In genomic region chr2:165835363-165835762, GRCh38 we compare ENCODE assay signal across 19 cellular contexts. TPM values are rescaled to one million over a fixed set of nuclear protein-coding genes. Genes with fewer than 3 reads are reported as not detected.
DNase-seq lines count a peak whose midpoint lies in the region; ATAC-seq and TF ChIP-seq lines count a peak whose summit lies in the region.
"Had no signal": no experiment of that assay in that cellular context is flagged by ENCODE, and none has a peak within 500 bp of the region (broad histone marks: within the 10 kb centered on the region; RNA-seq: fewer than 3 reads in every experiment).

No MANE protein-coding gene starts in this region.

- no peak overlapping the region for H3K27ac Mint-ChIP-seq in activated naive CD4-positive, alpha-beta T cell treated with anti-CD3 and anti-CD28 coated beads for 36 hours
- H3K27ac Mint-ChIP-seq: B cell; CD4-positive, alpha-beta T cell; CD8-positive, alpha-beta T cell had no signal

- H3K4me3 ChIP-seq in SK-N-SH (ENCODE audit: low read depth in 2 of 2, low read length in 1 of 2) = no peak overlapping the region
- no peak overlapping the region for H3K4me3 ChIP-seq in mucosa of descending colon
- H3K4me3 ChIP-seq: A549; BLaER1 treated with 17β-estradiol and CSF1 and Interleukin-3, amounts not matched to agents 10 nM and 100 nM had no signal

- DNase-seq in NCI-H1417 (lab: John Stamatoyannopoulos, UW) (peak in 2 of 3 experiments; percentile 15 to 51), NCI-H1417 treated with DMSO at 0.1 percent for 48 hours (lab: John Stamatoyannopoulos, UW) (no peak), SK-N-SH (no peak), mucosa of descending colon (peak in 1 of 3 donors; percentile 7)
- no peak for DNase-seq in activated naive CD4-positive, alpha-beta T cell treated with anti-CD3 and anti-CD28 coated beads for 36 hours
- DNase-seq: AML-193; Caco-2; Calu3; CD4-positive, alpha-beta T cell; CD8-positive, alpha-beta T cell; DMS79 treated with DMSO at 0.1 percent for 48 hours; GF-D8 had no signal

- no peaks in the 10 kb centered on the region for H4K20me1 ChIP-seq in SK-N-SH (ENCODE audit: insufficient read depth)
- H4K20me1 ChIP-seq: BLaER1 treated with 17β-estradiol and CSF1 and Interleukin-3, amounts not matched to agents 10 nM and 100 nM had no signal

- no peaks in the 10 kb centered on the region for H3K4me1 Mint-ChIP-seq in activated naive CD4-positive, alpha-beta T cell treated with anti-CD3 and anti-CD28 coated beads for 36 hours (ENCODE audit: low read depth)
- H3K4me1 Mint-ChIP-seq: B cell had no signal

- POLR2A ChIA-PET in SK-N-SH (lab: Yijun Ruan, JAX) = no interaction called here

- WGBS in SK-N-SH (ENCODE audit: low lambda C conversion rate) = 82% methylated on average over 2 of the region's 2 CpGs

- H3K4me1 ChIP-seq in SK-N-SH (ENCODE audit: control insufficient read depth in 1 of 2, insufficient read depth in 2 of 2, low read depth in 1 of 2, low read length in 1 of 2) (no peaks in the 10 kb centered on the region), mucosa of descending colon (ENCODE audit: low read depth) (no peaks in the 10 kb centered on the region)
- H3K4me1 ChIP-seq: A549; BLaER1 treated with 17β-estradiol and CSF1 and Interleukin-3, amounts not matched to agents 10 nM and 100 nM; Caco-2 had no signal

- H3K9me3 Mint-ChIP-seq in activated naive CD4-positive, alpha-beta T cell treated with anti-CD3 and anti-CD28 coated beads for 36 hours = no peaks in the 10 kb centered on the region
- H3K9me3 Mint-ChIP-seq: CD4-positive, alpha-beta T cell; CD8-positive, alpha-beta T cell had no signal

- H3K4me3 Mint-ChIP-seq in activated naive CD4-positive, alpha-beta T cell treated with anti-CD3 and anti-CD28 coated beads for 36 hours = no peak overlapping the region
- H3K4me3 Mint-ChIP-seq: B cell; CD4-positive, alpha-beta T cell; CD8-positive, alpha-beta T cell had no signal

- no peak for TF ChIP-seq RAD21 in SK-N-SH (IDR thresholded peaks at IDR 0.05; ENCODE audit: low read length)

- H3K9me3 ChIP-seq in SK-N-SH (no peaks in the 10 kb centered on the region), mucosa of descending colon (no peaks in the 10 kb centered on the region)
- H3K9me3 ChIP-seq: A549; BLaER1 treated with 17β-estradiol and CSF1 and Interleukin-3, amounts not matched to agents 10 nM and 100 nM; Caco-2 had no signal

- 0 out of 2 replicates have a peak overlapping the region, but pooled peaks have one; percentile 4 for H2AFZ ChIP-seq in SK-N-SH (ENCODE audit: low read depth)

- H3K79me2 ChIP-seq in SK-N-SH (ENCODE audit: insufficient read depth) = no peaks in the 10 kb centered on the region

- no peaks in the 10 kb centered on the region for H3K9me2 ChIP-seq in SK-N-SH

- no peak for TF ChIP-seq EP300 in SK-N-SH (IDR thresholded peaks at IDR 0.05; ENCODE audit: borderline replicate concordance in 1 of 2, low read depth in 1 of 2, low read length in 1 of 2)

- intact Hi-C loops in mucosa of descending colon (cut with DNase I, micrococcal nuclease) = no loop called here
- intact Hi-C loops in activated naive CD4-positive, alpha-beta T cell treated with anti-CD3 and anti-CD28 coated beads for 36 hours (cut with micrococcal nuclease) = no loop called here

- H3K36me3 Mint-ChIP-seq in activated naive CD4-positive, alpha-beta T cell treated with anti-CD3 and anti-CD28 coated beads for 36 hours (ENCODE audit: low read depth) = peaks cover 3% of the 10 kb centered on the region
- H3K36me3 Mint-ChIP-seq: CD8-positive, alpha-beta T cell had no signal

- H3K27ac ChIP-seq in SK-N-SH (ENCODE audit: low read depth in 2 of 2, low read length in 1 of 2) = no peak overlapping the region
- H3K27ac ChIP-seq: 22Rv1; A549; BLaER1 treated with 17β-estradiol and CSF1 and Interleukin-3, amounts not matched to agents 10 nM and 100 nM; C4-2B had no signal

- no peak overlapping the region for H3K4me2 ChIP-seq in SK-N-SH
- H3K4me2 ChIP-seq: A549; BLaER1 treated with 17β-estradiol and CSF1 and Interleukin-3, amounts not matched to agents 10 nM and 100 nM had no signal

- peaks cover 3% of the 10 kb centered on the region for H3F3A ChIP-seq in SK-N-SH (replicated peaks; ENCODE audit: insufficient read depth)

- ATAC-seq in SK-N-SH treated with all-trans-retinoic acid at 6 μM for 48 hours = no peak
- peak; percentile 78 for ATAC-seq in mucosa of descending colon
- ATAC-seq: A549; CD8-positive, alpha-beta T cell had no signal

- H3K27me3 Mint-ChIP-seq in activated naive CD4-positive, alpha-beta T cell treated with anti-CD3 and anti-CD28 coated beads for 36 hours (ENCODE audit: low read depth) = no peaks in the 10 kb centered on the region
- H3K27me3 Mint-ChIP-seq: B cell; CD4-positive, alpha-beta T cell had no signal

- CTCF ChIA-PET in SK-N-SH (lab: Yijun Ruan, JAX) = interaction anchor here (1.3 kb wide), 1 partner anchor 85 kb away, joined by 5 read pairs; no protein-coding TSS in a partner anchor
- CTCF ChIA-PET in activated naive CD4-positive, alpha-beta T cell treated with anti-CD3 and anti-CD28 coated beads for 36 hours (lab: Charles Lee) = no interaction called here

- no peaks in the 10 kb centered on the region for H3K27me3 ChIP-seq in SK-N-SH (ENCODE audit: insufficient read depth)
- H3K27me3 ChIP-seq: BLaER1 treated with 17β-estradiol and CSF1 and Interleukin-3, amounts not matched to agents 10 nM and 100 nM had no signal

- TF ChIP-seq CTCF in SK-N-SH (IDR thresholded peaks at IDR 0.05) (no peak), mucosa of descending colon (IDR thresholded peaks at IDR 0.05) (no peak)

- peaks cover 0 to 2% of the 10 kb centered on the region in 2 experiments for H3K36me3 ChIP-seq in SK-N-SH (replicated peaks in 1 of 2; ENCODE audit: control insufficient read depth in 1 of 2, insufficient read depth in 2 of 2, low read length in 1 of 2)
- H3K36me3 ChIP-seq in mucosa of descending colon (ENCODE audit: low read depth) = no peaks in the 10 kb centered on the region
- H3K36me3 ChIP-seq: BLaER1 treated with 17β-estradiol and CSF1 and Interleukin-3, amounts not matched to agents 10 nM and 100 nM had no signal

- H3K9ac ChIP-seq in SK-N-SH = no peak overlapping the region
- H3K9ac ChIP-seq: BLaER1 treated with 17β-estradiol and CSF1 and Interleukin-3, amounts not matched to agents 10 nM and 100 nM had no signal

TF ChIP-seq in SK-N-SH, 30 proteins besides CTCF, POLR2A, EP300 and RAD21 (continues in another document):
- TF ChIP-seq PBX3 (IDR thresholded peaks at IDR 0.05) (no peak), USF2 (IDR thresholded peaks at IDR 0.05; ENCODE audit: borderline replicate concordance, low read depth, low read length) (no peak), JUND (IDR thresholded peaks at IDR 0.05) (no peak), TEAD4 (IDR thresholded peaks at IDR 0.05; ENCODE audit: borderline replicate concordance, insufficient read depth) (no peak), GATA2 (CRISPR knock-in tag; IDR thresholded peaks at IDR 0.05) (no peak), CHD2 (IDR thresholded peaks at IDR 0.05; ENCODE audit: low read length, partially characterized antibody) (no peak), EZH2phosphoT487 (IDR thresholded peaks at IDR 0.05; ENCODE audit: borderline replicate concordance, low read depth) (no peak)

TF ChIP-seq in SK-N-SH treated with all-trans-retinoic acid at 6 μM for 48 hours, 23 proteins besides CTCF, POLR2A, EP300 and RAD21 (continues in another document):
- TF ChIP-seq CSRNP3 (CRISPR knock-in tag; IDR thresholded peaks at IDR 0.05) = no peak
- no peak for TF ChIP-seq ESRRG (CRISPR knock-in tag; IDR thresholded peaks at IDR 0.05)
- no peak for TF ChIP-seq SNAI2 (CRISPR knock-in tag; IDR thresholded peaks at IDR 0.05)
- TF ChIP-seq ZC3H10 (CRISPR knock-in tag; IDR thresholded peaks at IDR 0.05) = no peak
- no peak for TF ChIP-seq ISL1 (CRISPR knock-in tag; IDR thresholded peaks at IDR 0.05)
- no peak for TF ChIP-seq RARB (CRISPR knock-in tag; IDR thresholded peaks at IDR 0.05)
- no peak for TF ChIP-seq ZNF565 (CRISPR knock-in tag; conservative IDR thresholded peaks at IDR 0.05; ENCODE audit: low read depth)
- no peak for TF ChIP-seq POU6F1 (CRISPR knock-in tag; IDR thresholded peaks at IDR 0.05; ENCODE audit: borderline replicate concordance, low read depth)
- TF ChIP-seq ZFP30 (CRISPR knock-in tag; IDR thresholded peaks at IDR 0.05) = no peak
- no peak for TF ChIP-seq ZFP3 (CRISPR knock-in tag; IDR thresholded peaks at IDR 0.05)

RNA-seq across cellular contexts. Expression of gene GALNT3, which starts 41.3 kb away (rescaled TPM):
- 0.05 and 0.26 TPM in 2 replicates for polyA plus RNA-seq in SK-N-SH (2012; rRNA removed)
- 0.01 and 0.03 TPM in 2 replicates for polyA plus RNA-seq in SK-N-SH (2012; cell fraction: cytosol; rRNA removed)
- 0.63 and 1.4 TPM in 2 replicates for polyA plus RNA-seq in SK-N-SH (2012; cell fraction: nucleus; rRNA removed)
- total RNA-seq in mucosa of descending colon = 10 to 100 TPM; 33.4 to 82.8 (median 81.0) TPM
- 1 to 10 TPM; 1.5 to 2.1 TPM for total RNA-seq in activated naive CD4-positive, alpha-beta T cell treated with anti-CD3 and anti-CD28 coated beads for 36 hours
- total RNA-seq: A172 had no signal

Comparison
In these comparisons a context has a peak if more than half of its experiments do, and no peak if none do; other contexts are left out.
1. DNase-seq: peak in NCI-H1417 (2 of 3); none in NCI-H1417 treated with DMSO at 0.1 percent for 48 hours (single experiment), SK-N-SH (single experiment) and activated naive CD4-positive, alpha-beta T cell treated with anti-CD3 and anti-CD28 coated beads for 36 hours (single experiment).
2. RNA of gene GALNT3, which starts 41.3 kb away (total RNA-seq): 33.4 to 82.8 TPM in mucosa of descending colon; 1.5 to 2.1 TPM in activated naive CD4-positive, alpha-beta T cell treated with anti-CD3 and anti-CD28 coated beads for 36 hours; every median in the first group is over 10 times any median in the second.